Comparison of ENCODE assay signal across 25 cellular contexts in the genomic region with DNA sequence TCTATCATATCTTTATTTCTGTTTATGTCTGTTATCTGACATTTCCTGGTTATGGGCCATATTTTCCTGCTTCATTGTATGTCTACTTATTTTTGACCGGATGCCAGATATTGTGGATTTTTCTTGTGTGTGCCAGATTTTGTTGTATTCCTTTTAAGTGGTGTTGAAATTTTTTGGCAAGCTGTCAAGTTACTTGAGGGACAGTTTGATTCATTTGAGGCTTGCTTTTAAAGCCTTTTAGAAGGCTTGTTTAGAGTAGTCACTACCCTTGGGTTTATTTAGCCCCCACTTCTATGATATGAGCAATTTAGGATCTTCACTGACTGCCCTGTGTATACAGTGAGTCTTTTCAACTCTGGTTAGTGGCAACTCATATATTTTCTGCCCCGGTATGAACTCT. TPM values are rescaled to one million over a fixed set of nuclear protein-coding genes. Genes with fewer than 3 reads are reported as not detected.
DNase-seq lines count a peak whose midpoint lies in the region; ATAC-seq and TF ChIP-seq lines count a peak whose summit lies in the region.
"Had no signal": no experiment of that assay in that cellular context is flagged by ENCODE, and none has a peak within 500 bp of the region (broad histone marks: within the 10 kb centered on the region; RNA-seq: fewer than 3 reads in every experiment).

No MANE protein-coding gene starts in this region.

- H3K36me3 ChIP-seq in PC-3 (ENCODE audit: low read depth, low read length), result no peaks in the 10 kb centered on the region
- H3K36me3 ChIP-seq: gastroesophageal sphincter, ovary had no signal

- H3K4me1 ChIP-seq in PC-3 (ENCODE audit: insufficient read depth, low read length), result peaks cover 5% of the 10 kb centered on the region
- H3K4me1 ChIP-seq: gastroesophageal sphincter, testis had no signal

- intact Hi-C loops in PC-3 (cut with micrococcal nuclease), result loop anchor here (10.0 kb wide), 1 partner anchor 154 kb away; no protein-coding TSS in a partner anchor
- intact Hi-C loops in cardiac septum (cut with DNase I), result no loop called here

- no peak for TF ChIP-seq CTCF in PC-3 (conservative IDR thresholded peaks at IDR 0.05; ENCODE audit: low read depth, low read length)
- TF ChIP-seq CTCF in omental fat pad (IDR thresholded peaks at IDR 0.05), result no peak

- H3K9ac ChIP-seq in PC-3 (ENCODE audit: low read length), result no peak overlapping the region

- DNase-seq in H4 (ENCODE audit: low spot score) (peak; percentile 65), PC-3 (peak; percentile 83), dermis microvascular lymphatic vessel endothelial cell (ENCODE audit: low read depth in 2 of 2) (peak; percentile 33 to 72), omental fat pad (ENCODE audit: low spot score) (no peak), OCI-M2 (lab: John Stamatoyannopoulos, UW; ENCODE audit: unreplicated experiment) (no peak), cardiac septum (ENCODE audit: low spot score) (no peak)
- DNase-seq: activated CD8-positive, alpha-beta T cell treated with anti-CD3 and anti-CD28 coated beads, Interleukin-2, amount 10 ng/mL, durations not matched to agents 7 days and 5 days; activated naive CD4-positive, alpha-beta T cell treated with anti-CD3 and anti-CD28 coated beads for 36 hours; activated T-cell treated with anti-CD3 and anti-CD28 coated beads, Interleukin-2, amount 50 U/mL, for 4 hours; anterior cingulate cortex; DMS153; GF-D8; left cardiac atrium; natural killer cell; NCI-H187 treated with DMSO at 0.1 percent for 48 hours; NK-92 treated with Interleukin-12 subunit alpha and Interleukin-12 subunit beta, amount 100 ng/mL, for 24 hours; ovary; T1000; testis had no signal

- no peaks in the 10 kb centered on the region for H3K27me3 ChIP-seq in PC-3 (ENCODE audit: low read length)
- H3K27me3 ChIP-seq: gastroesophageal sphincter, ovary, testis had no signal

- no TSS peak for BruUV-seq in PC-3 (replicated peaks; lab: Mats Ljungman, UMichigan)

- no peak overlapping the region for H3K4me2 ChIP-seq in PC-3 (ENCODE audit: low read length)

- H2AFZ ChIP-seq in PC-3 (ENCODE audit: low read length), result no peak overlapping the region

- CTCF ChIA-PET in PC-3 (lab: Charles Lee), result no interaction called here

- POLR2A ChIA-PET in PC-3 (lab: Charles Lee; ENCODE audit: unreplicated experiment), result no interaction called here

- no peaks in the 10 kb centered on the region for H3F3A ChIP-seq in PC-3 (ENCODE audit: low read length, unreplicated experiment)

- H3K79me2 ChIP-seq in PC-3 (ENCODE audit: low read length), result no peaks in the 10 kb centered on the region

- H3K27ac ChIP-seq in PC-3 (ENCODE audit: low read length), result no peak overlapping the region
- H3K27ac ChIP-seq: coronary artery, gastroesophageal sphincter, ovary, testis had no signal

- no peaks in the 10 kb centered on the region for H4K20me1 ChIP-seq in PC-3 (ENCODE audit: low read length)

- no peaks in the 10 kb centered on the region for H3K9me2 ChIP-seq in PC-3 (replicated peaks; ENCODE audit: low read length)

- no peaks in the 10 kb centered on the region for H3K9me3 ChIP-seq in PC-3 (ENCODE audit: low read length)
- H3K9me3 ChIP-seq: gastroesophageal sphincter, ovary, testis had no signal

- H3K4me3 ChIP-seq in PC-3 (ENCODE audit: low read length), result no peak overlapping the region
- H3K4me3 ChIP-seq: coronary artery, gastroesophageal sphincter, ovary, testis had no signal

- ATAC-seq in PC-3 (0 out of 2 replicates have a peak, but pooled peaks have one; percentile 29), omental fat pad (ENCODE audit: low FRiP score) (peak; percentile 73), HG02571 (IDR thresholded peaks at IDR 0.05; ENCODE audit: unreplicated experiment) (no peak)
- ATAC-seq: activated CD8-positive, alpha-beta T cell treated with anti-CD3 and anti-CD28 coated beads, Interleukin-2, amount 10 ng/mL, durations not matched to agents 7 days and 5 days; activated T-cell treated with anti-CD3 and anti-CD28 coated beads, Interleukin-2, amount 50 U/mL, for 4 hours; gastroesophageal sphincter; left cardiac atrium; natural killer cell; sciatic nerve; stimulated activated effector memory CD8-positive, alpha-beta T cell treated with anti-CD3 and anti-CD28 coated beads, Interleukin-12 subunit alpha, Interleukin-12 subunit beta, amount 100 ng/mL, for 72 hours had no signal

RNA-seq across cellular contexts. Expression of gene NPY2R, which starts 29.2 kb away (rescaled TPM):
- total RNA-seq in H4 (2014; rRNA removed; shearing (Covaris generic)), result not detected in 2 replicates
- total RNA-seq in PC-3 (2014; rRNA removed) (0.07 and 0.29 TPM in 2 replicates), dermis microvascular lymphatic vessel endothelial cell (not detected in 2 replicates), omental fat pad (under 1 TPM in 2 of 4 donors, not detected in 2; 0.16 to 0.28 TPM), cardiac septum (not detected)
- total RNA-seq: activated CD8-positive, alpha-beta T cell treated with anti-CD3 and anti-CD28 coated beads, Interleukin-2, amount 10 ng/mL, durations not matched to agents 7 days and 5 days; activated naive CD4-positive, alpha-beta T cell treated with anti-CD3 and anti-CD28 coated beads for 36 hours; activated T-cell treated with anti-CD3 and anti-CD28 coated beads, Interleukin-2, amount 50 U/mL, for 4 hours; natural killer cell; RPMI7951; sciatic nerve had no signal

Comparison
In these comparisons a context has a peak if more than half of its experiments do, and no peak if none do; other contexts are left out.
1. DNase-seq: peak in H4 (single experiment), PC-3 (single experiment) and dermis microvascular lymphatic vessel endothelial cell (2 of 2); none in omental fat pad (single experiment), OCI-M2 (single experiment) and cardiac septum (single experiment).